11 cellular contexts compared by ENCODE assay signal in the genomic region with DNA sequence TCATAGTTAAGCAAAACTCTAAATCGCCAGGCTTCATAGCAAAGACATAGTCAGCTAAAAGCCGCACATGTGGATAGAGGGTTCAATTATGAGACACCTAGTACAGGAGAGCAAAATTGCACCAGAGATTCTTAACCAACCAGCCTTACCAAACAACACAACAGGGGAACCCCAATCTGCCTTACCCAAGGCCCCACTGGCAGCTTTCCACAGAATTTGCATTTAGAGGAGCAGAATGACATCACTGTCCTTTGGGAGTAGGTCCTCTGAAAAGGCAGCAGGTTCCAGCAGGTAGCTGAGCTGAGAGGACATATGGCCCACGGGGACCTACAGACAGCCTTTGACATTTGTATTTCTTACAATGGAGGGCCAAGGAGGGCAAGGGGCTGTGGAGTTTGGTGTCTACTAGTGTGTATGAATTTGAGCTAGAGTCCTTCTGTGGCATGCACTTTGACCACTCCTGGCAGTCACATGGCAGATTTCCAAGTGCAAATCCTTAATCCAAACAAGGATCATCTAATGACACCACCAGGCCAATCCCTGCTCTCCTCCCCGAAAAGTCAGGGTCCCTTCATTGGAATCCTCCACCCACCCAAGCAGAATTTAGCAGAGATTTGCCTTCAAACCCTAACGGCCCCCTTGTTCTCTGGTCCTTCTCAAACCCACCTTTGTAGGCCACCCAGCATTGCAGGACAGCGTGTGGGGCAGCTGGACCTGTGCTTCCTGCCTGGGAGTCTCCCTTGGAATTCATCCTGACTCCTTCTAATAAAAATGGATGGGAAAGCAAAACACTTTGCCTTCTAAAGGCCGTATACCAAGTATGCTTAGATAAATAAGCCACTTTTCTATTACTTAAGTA.
DNase-seq lines count a peak whose midpoint lies in the region; ATAC-seq, FAIRE-seq and TF ChIP-seq lines count a peak whose summit lies in the region.
"Had no signal": no experiment of that assay in that cellular context is flagged by ENCODE, and none has a peak within 500 bp of the region (broad histone marks: within the 10 kb centered on the region; RNA-seq: fewer than 3 reads in every experiment).

No MANE protein-coding gene starts in this region.

- no peaks in the 10 kb centered on the region for H3K27me3 Mint-ChIP-seq in activated B cell treated with CpG ODN at 0.5 μM for 24 hours
- no peaks in the 10 kb centered on the region for H3K27me3 Mint-ChIP-seq in natural killer cell treated with Interleukin-12 subunit alpha and Interleukin-12 subunit beta and Interleukin-15 and Interleukin-18, amount 100 ng/mL, for 72 hours
- no peaks in the 10 kb centered on the region for H3K27me3 Mint-ChIP-seq in activated T-helper 1 cell treated with anti-CD3 and anti-CD28 coated beads, Interleukin-12 subunit alpha, Interleukin-12 subunit beta, Interleukin-2, Interleukin-4 antibody, amounts not matched to agents 30 ng/mL and 10 ng/mL and 1 ng/mL, durations not matched to agents 14 hours and 24 hours and 36 hours (ENCODE audit: insufficient read depth)
- no peaks in the 10 kb centered on the region for H3K27me3 Mint-ChIP-seq in effector memory CD8-positive, alpha-beta T cell

- peaks cover 15% of the 10 kb centered on the region for H3K4me1 Mint-ChIP-seq in activated B cell treated with CpG ODN at 0.5 μM for 24 hours
- peaks cover 2 to 9% of the 10 kb centered on the region in 2 donors for H3K4me1 Mint-ChIP-seq in natural killer cell treated with Interleukin-12 subunit alpha and Interleukin-12 subunit beta and Interleukin-15 and Interleukin-18, amount 100 ng/mL, for 72 hours (ENCODE audit: low read depth in 2 of 2)
- peaks cover 12% of the 10 kb centered on the region for H3K4me1 Mint-ChIP-seq in activated T-helper 1 cell treated with anti-CD3 and anti-CD28 coated beads, Interleukin-12 subunit alpha, Interleukin-12 subunit beta, Interleukin-2, Interleukin-4 antibody, amounts not matched to agents 30 ng/mL and 10 ng/mL and 1 ng/mL, durations not matched to agents 14 hours and 24 hours and 36 hours (ENCODE audit: low read depth)
- H3K4me1 Mint-ChIP-seq in effector memory CD8-positive, alpha-beta T cell (ENCODE audit: low read depth in 2 of 2): peaks cover 0 to 8% of the 10 kb centered on the region in 2 donors

- DNase-seq in GM12891 (ENCODE audit: insufficient read length, low spot score) (no peak), activated B cell treated with CpG ODN at 0.5 μM for 24 hours (peak; percentile 20), DMS79 (lab: John Stamatoyannopoulos, UW) (no peak)
- DNase-seq in natural killer cell treated with Interleukin-12 subunit alpha and Interleukin-12 subunit beta and Interleukin-15 and Interleukin-18, amount 100 ng/mL, for 72 hours (ENCODE audit: low spot score): no peak
- DNase-seq in activated T-helper 1 cell treated with anti-CD3 and anti-CD28 coated beads, Interleukin-12 subunit alpha, Interleukin-12 subunit beta, Interleukin-2, Interleukin-4 antibody, amounts not matched to agents 30 ng/mL and 10 ng/mL and 1 ng/mL, durations not matched to agents 14 hours and 24 hours and 36 hours (ENCODE audit: low spot score): no peak
- DNase-seq in effector memory CD8-positive, alpha-beta T cell: no peak
- DNase-seq: right cardiac atrium, thyroid gland had no signal

- POLR2A ChIA-PET in activated B cell treated with CpG ODN at 0.5 μM for 24 hours (lab: Charles Lee): interaction anchor here (1.5 kb wide), 1 partner anchor 138 kb away, joined by 3 read pairs; no protein-coding TSS in a partner anchor

- FAIRE-seq in GM12891 (lab: Jason Lieb, UNC): no peak

- H3K9me3 Mint-ChIP-seq in activated B cell treated with CpG ODN at 0.5 μM for 24 hours: no peaks in the 10 kb centered on the region
- no peaks in the 10 kb centered on the region for H3K9me3 Mint-ChIP-seq in natural killer cell treated with Interleukin-12 subunit alpha and Interleukin-12 subunit beta and Interleukin-15 and Interleukin-18, amount 100 ng/mL, for 72 hours
- H3K9me3 Mint-ChIP-seq in activated T-helper 1 cell treated with anti-CD3 and anti-CD28 coated beads, Interleukin-12 subunit alpha, Interleukin-12 subunit beta, Interleukin-2, Interleukin-4 antibody, amounts not matched to agents 30 ng/mL and 10 ng/mL and 1 ng/mL, durations not matched to agents 14 hours and 24 hours and 36 hours: no peaks in the 10 kb centered on the region
- no peaks in the 10 kb centered on the region for H3K9me3 Mint-ChIP-seq in effector memory CD8-positive, alpha-beta T cell
- H3K9me3 Mint-ChIP-seq: IgD-negative memory B cell had no signal

- TF ChIP-seq CTCF in activated B cell treated with CpG ODN at 0.5 μM for 24 hours (IDR thresholded peaks at IDR 0.05): no peak

- TF ChIP-seq POLR2A in GM12891 (IDR thresholded peaks at IDR 0.05; ENCODE audit: low read depth, low read length): no peak

- H3K27ac Mint-ChIP-seq in activated B cell treated with CpG ODN at 0.5 μM for 24 hours: no peak overlapping the region
- no peak overlapping the region for H3K27ac Mint-ChIP-seq in natural killer cell treated with Interleukin-12 subunit alpha and Interleukin-12 subunit beta and Interleukin-15 and Interleukin-18, amount 100 ng/mL, for 72 hours
- no peak overlapping the region for H3K27ac Mint-ChIP-seq in activated T-helper 1 cell treated with anti-CD3 and anti-CD28 coated beads, Interleukin-12 subunit alpha, Interleukin-12 subunit beta, Interleukin-2, Interleukin-4 antibody, amounts not matched to agents 30 ng/mL and 10 ng/mL and 1 ng/mL, durations not matched to agents 14 hours and 24 hours and 36 hours
- H3K27ac Mint-ChIP-seq in effector memory CD8-positive, alpha-beta T cell: no peak overlapping the region

- intact Hi-C loops in activated B cell treated with CpG ODN at 0.5 μM for 24 hours (cut with micrococcal nuclease): loop anchor here (1.0 to 10.0 kb wide), 4 partner anchors 64 to 281 kb away; no protein-coding TSS in a partner anchor
- intact Hi-C loops in activated T-helper 1 cell treated with anti-CD3 and anti-CD28 coated beads, Interleukin-12 subunit alpha, Interleukin-12 subunit beta, Interleukin-2, Interleukin-4 antibody, amounts not matched to agents 30 ng/mL and 10 ng/mL and 1 ng/mL, durations not matched to agents 14 hours and 24 hours and 36 hours (cut with micrococcal nuclease): no loop called here

- H3K36me3 Mint-ChIP-seq in activated B cell treated with CpG ODN at 0.5 μM for 24 hours (ENCODE audit: low read depth): no peaks in the 10 kb centered on the region
- peaks cover 12% of the 10 kb centered on the region for H3K36me3 Mint-ChIP-seq in natural killer cell treated with Interleukin-12 subunit alpha and Interleukin-12 subunit beta and Interleukin-15 and Interleukin-18, amount 100 ng/mL, for 72 hours
- H3K36me3 Mint-ChIP-seq in activated T-helper 1 cell treated with anti-CD3 and anti-CD28 coated beads, Interleukin-12 subunit alpha, Interleukin-12 subunit beta, Interleukin-2, Interleukin-4 antibody, amounts not matched to agents 30 ng/mL and 10 ng/mL and 1 ng/mL, durations not matched to agents 14 hours and 24 hours and 36 hours (ENCODE audit: low read depth): peaks cover 15% of the 10 kb centered on the region
- H3K36me3 Mint-ChIP-seq in effector memory CD8-positive, alpha-beta T cell (ENCODE audit: insufficient read depth): peaks cover 26% of the 10 kb centered on the region

- CTCF ChIA-PET in activated B cell treated with CpG ODN at 0.5 μM for 24 hours (lab: Charles Lee): interaction anchor here (1.5 kb wide), 1 partner anchor 374 kb away, joined by 3 read pairs; no protein-coding TSS in a partner anchor

- ATAC-seq in GM19467 (IDR thresholded peaks at IDR 0.05; ENCODE audit: unreplicated experiment) (peak; percentile 91), HG03097 (IDR thresholded peaks at IDR 0.05; ENCODE audit: low FRiP score, unreplicated experiment) (peak; percentile 89), activated B cell treated with CpG ODN at 0.5 μM for 24 hours (ENCODE audit: low read depth) (peak; percentile 97)
- no peak for ATAC-seq in natural killer cell treated with Interleukin-12 subunit alpha and Interleukin-12 subunit beta and Interleukin-15 and Interleukin-18, amount 100 ng/mL, for 72 hours
- ATAC-seq in effector memory CD8-positive, alpha-beta T cell (replicated peaks): no peak
- ATAC-seq: right cardiac atrium had no signal

- H3K4me3 Mint-ChIP-seq in activated B cell treated with CpG ODN at 0.5 μM for 24 hours: peak overlapping the region; percentile 9
- H3K4me3 Mint-ChIP-seq in natural killer cell treated with Interleukin-12 subunit alpha and Interleukin-12 subunit beta and Interleukin-15 and Interleukin-18, amount 100 ng/mL, for 72 hours: no peak overlapping the region
- H3K4me3 Mint-ChIP-seq in activated T-helper 1 cell treated with anti-CD3 and anti-CD28 coated beads, Interleukin-12 subunit alpha, Interleukin-12 subunit beta, Interleukin-2, Interleukin-4 antibody, amounts not matched to agents 30 ng/mL and 10 ng/mL and 1 ng/mL, durations not matched to agents 14 hours and 24 hours and 36 hours: no peak overlapping the region
- no peak overlapping the region for H3K4me3 Mint-ChIP-seq in effector memory CD8-positive, alpha-beta T cell

TF ChIP-seq in GM12891, 5 proteins besides CTCF, POLR2A, EP300 and RAD21:
- TF ChIP-seq POU2F2 (IDR thresholded peaks at IDR 0.05; ENCODE audit: low read depth, low read length) (peak; percentile 94), SPI1 (IDR thresholded peaks at IDR 0.05; ENCODE audit: low read depth, low read length) (no peak)
TF ChIP-seq in GM12891: peak in this region for 1.

Comparison
In these comparisons a context has a peak if more than half of its experiments do, and no peak if none do; other contexts are left out.
1. ATAC-seq: peak in GM19467 (single experiment), HG03097 (single experiment) and activated B cell treated with CpG ODN at 0.5 μM for 24 hours (single experiment); none in natural killer cell treated with Interleukin-12 subunit alpha and Interleukin-12 subunit beta and Interleukin-15 and Interleukin-18, amount 100 ng/mL, for 72 hours (0 of 2) and effector memory CD8-positive, alpha-beta T cell (single experiment).